ENCODE assay signal across 22 cellular contexts in the genomic region with DNA sequence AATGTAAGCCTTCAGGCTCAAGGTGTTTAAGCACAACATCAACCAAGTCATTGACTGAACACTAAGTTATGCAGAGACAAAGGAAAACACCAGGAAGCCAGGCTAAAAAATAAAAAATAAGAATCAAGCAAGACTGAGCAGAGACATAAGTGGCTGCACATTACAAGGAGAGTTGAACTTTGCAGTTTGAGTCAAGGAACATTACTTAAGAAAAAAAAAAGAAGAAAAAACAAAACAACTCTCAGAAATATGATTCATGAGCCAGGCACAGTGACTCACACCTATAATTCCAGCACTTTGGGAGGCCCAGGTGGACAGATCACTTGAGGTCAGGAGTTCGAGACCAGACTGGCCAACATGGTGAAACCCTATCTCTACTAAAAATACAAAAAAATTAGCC.
DNase-seq lines count a peak whose midpoint lies in the region; ATAC-seq, FAIRE-seq and TF ChIP-seq lines count a peak whose summit lies in the region.
"Had no signal": no experiment of that assay in that cellular context is flagged by ENCODE, and none has a peak within 500 bp of the region (broad histone marks: within the 10 kb centered on the region; RNA-seq: fewer than 3 reads in every experiment).

No MANE protein-coding gene starts in this region.

- H3K79me2 ChIP-seq in endothelial cell of umbilical vein (ENCODE audit: control insufficient read depth, insufficient read depth, low read length), result no peaks in the 10 kb centered on the region

- H3K27ac ChIP-seq in endothelial cell of umbilical vein (ENCODE audit: insufficient read depth, low read depth, low read length), result no peak overlapping the region
- H3K27ac ChIP-seq: cardiac muscle cell, Peyer's patch, skin epidermis, suprapubic skin had no signal

- no peak overlapping the region for H3K4me2 ChIP-seq in endothelial cell of umbilical vein (ENCODE audit: insufficient read depth, low read length)

- intact Hi-C loops in endothelial cell of umbilical vein (cut with micrococcal nuclease), result no loop called here
- intact Hi-C loops in posterior vena cava (cut with DNase I), result no loop called here

- ATAC-seq in HG03159 (IDR thresholded peaks at IDR 0.05; ENCODE audit: unreplicated experiment) (no peak), HG03520 (IDR thresholded peaks at IDR 0.05; ENCODE audit: unreplicated experiment) (no peak)
- ATAC-seq: activated CD8-positive, alpha-beta T cell treated with anti-CD3 and anti-CD28 coated beads, Interleukin-2, amount 10 ng/mL, durations not matched to agents 7 days and 5 days; K562 had no signal

- dilution Hi-C loops in endothelial cell of umbilical vein (cut with MboI; ENCODE audit: extremely low pct_ligation_motif_present, low sequenced_read_pairs), result no loop called here

- POLR2A ChIA-PET in endothelial cell of umbilical vein (lab: Charles Lee), result no interaction called here

- DNase-seq in ELR (ENCODE audit: low read depth) (peak; percentile 61), RKO (ENCODE audit: low spot score) (peak; percentile 30), endothelial cell of umbilical vein (ENCODE audit: low read depth, low spot score) (no peak), posterior vena cava (ENCODE audit: low spot score) (peak; percentile 42), medulla oblongata (ENCODE audit: extremely low spot score) (no peak)
- DNase-seq: activated CD4-positive, CD25-positive, alpha-beta regulatory T cell treated with anti-CD3 and anti-CD28 coated beads, Interleukin-2, amount 50 U/mL, for 72 hours; activated CD8-positive, alpha-beta T cell treated with anti-CD3 and anti-CD28 coated beads, Interleukin-2, amount 10 ng/mL, durations not matched to agents 7 days and 5 days; activated effector memory CD4-positive, alpha-beta T cell treated with anti-CD3 and anti-CD28 coated beads, Interleukin-2, amount 50 U/mL, for 16 hours; activated T-cell treated with anti-CD3 and anti-CD28 coated beads for 4 hours; MV-4-11; NCI-H1694; NCI-H2171 treated with DMSO at 0.1 percent for 48 hours; NCI-H524 treated with DMSO at 0.1 percent for 48 hours; Peyer's patch had no signal

- TF ChIP-seq POLR2A in endothelial cell of umbilical vein (IDR thresholded peaks at IDR 0.05; ENCODE audit: low read depth, low read length), result no peak

- H3K4me3 ChIP-seq in endothelial cell of umbilical vein (replicated peaks in 1 of 3; ENCODE audit: insufficient read depth in 1 of 3, low read depth in 1 of 3, low read length in 3 of 3), result no peak overlapping the region
- H3K4me3 ChIP-seq: cardiac muscle cell, K562, Peyer's patch, skin epidermis, suprapubic skin had no signal

- no peak overlapping the region for H3K9ac ChIP-seq in endothelial cell of umbilical vein (replicated peaks; ENCODE audit: extremely low read depth, insufficient read depth, low read length)

- no peaks in the 10 kb centered on the region for H3K36me3 ChIP-seq in endothelial cell of umbilical vein (ENCODE audit: control insufficient read depth in 2 of 2, extremely low read depth in 1 of 2, insufficient read depth in 2 of 2, low read length in 2 of 2)
- H3K36me3 ChIP-seq: cardiac muscle cell, Peyer's patch, suprapubic skin had no signal

- no TSS peak for BruUV-seq in endothelial cell of umbilical vein (replicated peaks; lab: Mats Ljungman, UMichigan)

- FAIRE-seq in endothelial cell of umbilical vein (lab: Jason Lieb, UNC), result peak; percentile 42
- FAIRE-seq: D721Med, K562, TTC549 had no signal

- no peaks in the 10 kb centered on the region for H4K20me1 ChIP-seq in endothelial cell of umbilical vein (replicated peaks; ENCODE audit: control insufficient read depth, extremely low read depth, insufficient read depth, low read length)

- CTCF ChIA-PET in endothelial cell of umbilical vein (lab: Charles Lee), result no interaction called here

- no peak for TF ChIP-seq CTCF in endothelial cell of umbilical vein (IDR thresholded peaks at IDR 0.05; ENCODE audit: extremely low read depth in 1 of 2, insufficient read depth in 1 of 2, low read depth in 1 of 2, low read length in 2 of 2)

- H2AFZ ChIP-seq in endothelial cell of umbilical vein (ENCODE audit: low read depth, low read length), result no peak overlapping the region

- H3K4me1 ChIP-seq in endothelial cell of umbilical vein (ENCODE audit: control insufficient read depth, extremely low read depth, insufficient read depth, low read length), result no peaks in the 10 kb centered on the region
- H3K4me1 ChIP-seq: Peyer's patch, suprapubic skin had no signal

- no peaks in the 10 kb centered on the region for H3K27me3 ChIP-seq in endothelial cell of umbilical vein (ENCODE audit: control insufficient read depth in 2 of 2, insufficient read depth in 2 of 2, low read length in 2 of 2)
- H3K27me3 ChIP-seq: cardiac muscle cell, Peyer's patch, suprapubic skin had no signal

- H3K9me3 ChIP-seq in endothelial cell of umbilical vein (replicated peaks; ENCODE audit: control insufficient read depth, insufficient read depth, low read length), result no peaks in the 10 kb centered on the region
- H3K9me3 ChIP-seq: Peyer's patch had no signal

- H3K9me1 ChIP-seq in endothelial cell of umbilical vein (replicated peaks; ENCODE audit: control insufficient read depth, extremely low read depth, insufficient read depth, low read length), result no peaks in the 10 kb centered on the region

TF ChIP-seq in endothelial cell of umbilical vein, 7 proteins besides CTCF, POLR2A, EP300 and RAD21:
- TF ChIP-seq JUN (IDR thresholded peaks at IDR 0.05; ENCODE audit: borderline replicate concordance, insufficient read depth, insufficient read length, low read depth) (no peak), POLR2AphosphoS5 (IDR thresholded peaks at IDR 0.05; ENCODE audit: insufficient read depth, low read depth, low read length) (no peak), FOS (IDR thresholded peaks at IDR 0.05; ENCODE audit: borderline replicate concordance, insufficient read depth, low read length) (no peak), MAX (IDR thresholded peaks at IDR 0.05; ENCODE audit: insufficient read depth, insufficient read length) (no peak), MYC (IDR thresholded peaks at IDR 0.05; ENCODE audit: low read depth, low read length) (no peak), EZH2 (IDR thresholded peaks at IDR 0.05; ENCODE audit: borderline replicate concordance, low read depth, low read length, severe bottlenecking) (no peak), GATA2 (IDR thresholded peaks at IDR 0.05; ENCODE audit: insufficient read depth, insufficient read length, low read depth, low read length) (no peak)
TF ChIP-seq in endothelial cell of umbilical vein: peak in this region for 0.

Comparison
In these comparisons a context has a peak if more than half of its experiments do, and no peak if none do; other contexts are left out.
1. DNase-seq: peak in ELR (single experiment), RKO (single experiment) and posterior vena cava (single experiment); none in endothelial cell of umbilical vein (single experiment) and medulla oblongata (single experiment).